In genomic region chrX:40146471-40147398, GRCh38 we compare ENCODE assay signal across 8 cellular contexts. TPM values are rescaled to one million over a fixed set of nuclear protein-coding genes. Genes with fewer than 3 reads are reported as not detected.
DNase-seq lines count a peak whose midpoint lies in the region; ATAC-seq and TF ChIP-seq lines count a peak whose summit lies in the region.

No MANE protein-coding gene starts in this region.

- no peak overlapping the region for H3K27ac ChIP-seq in SJSA1

- H3K4me1 Mint-ChIP-seq in T-helper 1 cell treated with Interleukin-12 subunit alpha and Interleukin-12 subunit beta and Interleukin-4 antibody, amounts not matched to agents 30 μg/mL and 1 μg/mL, for 36 hours (ENCODE audit: low read depth) = peaks cover 2% of the 10 kb centered on the region

- peaks cover under 1% of the 10 kb centered on the region; the same call in 1 of the 2 replicates for H3K4me1 ChIP-seq in SJSA1 (replicated peaks)

- H3K36me3 ChIP-seq in SJSA1 = no peaks in the 10 kb centered on the region

- DNase-seq in T-helper 1 cell (no peak), SJSA1 (ENCODE audit: low read depth in 1 of 2, low spot score in 2 of 2) (no peak), epithelial cell of esophagus (ENCODE audit: low read depth) (no peak), myocyte (ENCODE audit: low read depth) (peak; percentile 36), HT-29 (ENCODE audit: low spot score) (no peak)

- H3K27me3 Mint-ChIP-seq in T-helper 1 cell treated with Interleukin-12 subunit alpha and Interleukin-12 subunit beta and Interleukin-4 antibody, amounts not matched to agents 30 μg/mL and 1 μg/mL, for 36 hours (ENCODE audit: low read depth) = peaks cover 9% of the 10 kb centered on the region

- no peaks in the 10 kb centered on the region for H3K27me3 ChIP-seq in SJSA1 (replicated peaks)

- H3K4me3 Mint-ChIP-seq in T-helper 1 cell treated with Interleukin-12 subunit alpha and Interleukin-12 subunit beta and Interleukin-4 antibody, amounts not matched to agents 30 μg/mL and 1 μg/mL, for 36 hours = peak overlapping the region; percentile 21

- no peak for ATAC-seq in GM21717 (IDR thresholded peaks at IDR 0.05; ENCODE audit: unreplicated experiment)
- no peak for ATAC-seq in GM18505 (IDR thresholded peaks at IDR 0.05; ENCODE audit: unreplicated experiment)

- TF ChIP-seq POLR2A in GM18505 (IDR thresholded peaks at IDR 0.05; ENCODE audit: borderline replicate concordance, extremely low read depth, insufficient read depth, insufficient read length) = no peak

- H3K4me3 ChIP-seq in SJSA1 = peak overlapping the region; percentile 17; the same call in 1 of the 2 replicates
- peak overlapping the region; percentile 43 for H3K4me3 ChIP-seq in epithelial cell of esophagus (ENCODE audit: low read length)

- no peaks in the 10 kb centered on the region for H3K9me3 Mint-ChIP-seq in T-helper 1 cell treated with Interleukin-12 subunit alpha and Interleukin-12 subunit beta and Interleukin-4 antibody, amounts not matched to agents 30 μg/mL and 1 μg/mL, for 36 hours

- H3K9me3 ChIP-seq in SJSA1 (replicated peaks) = no peaks in the 10 kb centered on the region

- H3K27ac Mint-ChIP-seq in T-helper 1 cell treated with Interleukin-12 subunit alpha and Interleukin-12 subunit beta and Interleukin-4 antibody, amounts not matched to agents 30 μg/mL and 1 μg/mL, for 36 hours = no peak overlapping the region

- no peaks in the 10 kb centered on the region for H3K36me3 Mint-ChIP-seq in T-helper 1 cell treated with Interleukin-12 subunit alpha and Interleukin-12 subunit beta and Interleukin-4 antibody, amounts not matched to agents 30 μg/mL and 1 μg/mL, for 36 hours (ENCODE audit: low read depth)

- TF ChIP-seq CTCF in epithelial cell of esophagus (IDR thresholded peaks at IDR 0.05; ENCODE audit: insufficient read depth, low read depth, low read length, missing control alignments) = no peak

RNA-seq across cellular contexts. Expression of gene BCOR, which starts 49.0 kb away (rescaled TPM):
- total RNA-seq in SJSA1 (2014; rRNA removed; shearing (Covaris generic)) = 26.9 and 37.2 TPM in 2 replicates
- 13.9 and 14.6 TPM in 2 replicates for total RNA-seq in myocyte
- polyA plus RNA-seq in myocyte (2012) = 17.2 TPM
- 23.3 and 25.5 TPM in 2 replicates for total RNA-seq in HT-29 (2014; rRNA removed; shearing (Covaris generic))
